In the genomic region with DNA sequence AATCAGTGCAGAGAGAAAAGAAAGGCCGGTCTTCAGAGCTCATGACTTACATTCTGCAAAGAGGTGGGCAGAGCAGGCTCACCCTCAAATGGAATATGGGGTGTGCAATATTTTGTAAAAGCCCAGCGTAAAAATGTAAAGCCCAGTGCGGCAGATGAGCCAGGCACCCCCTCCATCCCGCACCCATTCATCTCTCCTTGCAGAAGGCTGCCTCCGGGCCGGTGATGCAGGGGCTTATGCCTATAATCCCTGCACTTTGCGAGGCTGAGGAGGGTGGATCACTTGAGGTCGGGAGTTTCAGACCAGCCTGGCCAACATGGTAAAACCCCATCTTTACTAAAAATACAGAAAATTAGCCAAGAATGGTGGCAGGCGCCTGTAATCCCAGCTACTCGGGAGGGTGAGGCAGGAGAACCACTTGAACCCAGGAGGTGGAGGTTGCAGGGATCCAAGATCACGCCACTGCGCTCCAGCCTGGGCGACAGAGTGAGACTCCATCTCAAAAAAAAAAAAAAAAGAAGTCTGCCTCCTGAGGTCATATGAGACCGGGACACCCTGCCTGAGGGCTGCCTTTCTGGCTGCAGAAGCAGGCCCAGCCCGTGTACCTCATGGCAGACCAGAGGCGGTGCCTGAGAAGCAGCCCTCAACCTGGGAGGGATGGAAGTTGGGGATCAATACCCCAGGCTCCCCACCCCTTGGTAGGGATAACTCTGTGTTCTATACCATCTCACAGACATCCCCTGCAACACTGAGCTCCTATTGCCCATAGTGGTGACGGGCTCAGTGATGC, we compare ENCODE assay signal across 22 cellular contexts. TPM values are rescaled to one million over a fixed set of nuclear protein-coding genes. Genes with fewer than 3 reads are reported as not detected.
"Had no signal": no experiment of that assay in that cellular context is flagged by ENCODE, and none has a peak within 500 bp of the region (broad histone marks: within the 10 kb centered on the region; RNA-seq: fewer than 3 reads in every experiment).

No MANE protein-coding gene starts in this region.

- H3K27me3 Mint-ChIP-seq: type B pancreatic cell had no signal

- ATAC-seq: effector memory CD8-positive, alpha-beta T cell; gastrocnemius medialis; left cardiac atrium; left ventricle myocardium superior; naive thymus-derived CD8-positive, alpha-beta T cell; right cardiac atrium had no signal

- DNase-seq: cortex of kidney; effector memory CD8-positive, alpha-beta T cell; gastrocnemius medialis; immature natural killer cell; left cardiac atrium; left ventricle myocardium superior; mesenchymal stem cell; naive thymus-derived CD8-positive, alpha-beta T cell; ovary; right cardiac atrium; stimulated activated CD4-positive, alpha-beta T cell treated with anti-CD3 and anti-CD28 coated beads, Interleukin-12 subunit alpha, Interleukin-12 subunit beta, amount 100 ng/mL, for 4 hours; stimulated activated naive CD4-positive, alpha-beta T cell; stomach; substantia nigra had no signal

- H3K4me1 Mint-ChIP-seq: immature natural killer cell; naive thymus-derived CD8-positive, alpha-beta T cell had no signal

- H3K27ac Mint-ChIP-seq: effector memory CD8-positive, alpha-beta T cell; immature natural killer cell; type B pancreatic cell had no signal

- H3K9me3 Mint-ChIP-seq: effector memory CD8-positive, alpha-beta T cell; immature natural killer cell; naive thymus-derived CD8-positive, alpha-beta T cell; type B pancreatic cell had no signal

- H3K4me1 ChIP-seq: esophagus muscularis mucosa, gastrocnemius medialis, stomach had no signal

- H3K27me3 ChIP-seq: esophagus muscularis mucosa, ovary, stomach had no signal

- H3K4me3 ChIP-seq: esophagus muscularis mucosa, gastrocnemius medialis, lung, ovary, stomach, thoracic aorta had no signal

- H3K27ac ChIP-seq: epithelial cell of prostate, esophagus muscularis mucosa, gastrocnemius medialis, ovary, stomach, thoracic aorta had no signal

- H3K9me3 ChIP-seq: esophagus muscularis mucosa, gastrocnemius medialis, ovary, stomach, thoracic aorta had no signal

- H3K4me3 Mint-ChIP-seq: effector memory CD8-positive, alpha-beta T cell; immature natural killer cell; naive thymus-derived CD8-positive, alpha-beta T cell; type B pancreatic cell had no signal

- H3K36me3 Mint-ChIP-seq: immature natural killer cell; naive thymus-derived CD8-positive, alpha-beta T cell; type B pancreatic cell had no signal

- H3K36me3 ChIP-seq: esophagus muscularis mucosa, gastrocnemius medialis, ovary, stomach, thoracic aorta had no signal

RNA-seq across cellular contexts. Expression of gene ATP2C2, which starts 17.5 kb away (rescaled TPM):
- total RNA-seq: fibroblast of villous mesenchyme; left cardiac atrium; left ventricle myocardium superior; naive thymus-derived CD8-positive, alpha-beta T cell; right cardiac atrium had no signal
- polyA plus RNA-seq: immature natural killer cell; naive thymus-derived CD8-positive, alpha-beta T cell; neural cell; right cardiac atrium had no signal

RNA-seq across cellular contexts. Expression of gene WFDC1, which starts 56.1 kb away (rescaled TPM):
- total RNA-seq: naive thymus-derived CD8-positive, alpha-beta T cell had no signal
- polyA plus RNA-seq: immature natural killer cell; keratinocyte; naive thymus-derived CD8-positive, alpha-beta T cell; neural cell had no signal
